Comparison of ENCODE assay signal across 8 cellular contexts in the genomic region with DNA sequence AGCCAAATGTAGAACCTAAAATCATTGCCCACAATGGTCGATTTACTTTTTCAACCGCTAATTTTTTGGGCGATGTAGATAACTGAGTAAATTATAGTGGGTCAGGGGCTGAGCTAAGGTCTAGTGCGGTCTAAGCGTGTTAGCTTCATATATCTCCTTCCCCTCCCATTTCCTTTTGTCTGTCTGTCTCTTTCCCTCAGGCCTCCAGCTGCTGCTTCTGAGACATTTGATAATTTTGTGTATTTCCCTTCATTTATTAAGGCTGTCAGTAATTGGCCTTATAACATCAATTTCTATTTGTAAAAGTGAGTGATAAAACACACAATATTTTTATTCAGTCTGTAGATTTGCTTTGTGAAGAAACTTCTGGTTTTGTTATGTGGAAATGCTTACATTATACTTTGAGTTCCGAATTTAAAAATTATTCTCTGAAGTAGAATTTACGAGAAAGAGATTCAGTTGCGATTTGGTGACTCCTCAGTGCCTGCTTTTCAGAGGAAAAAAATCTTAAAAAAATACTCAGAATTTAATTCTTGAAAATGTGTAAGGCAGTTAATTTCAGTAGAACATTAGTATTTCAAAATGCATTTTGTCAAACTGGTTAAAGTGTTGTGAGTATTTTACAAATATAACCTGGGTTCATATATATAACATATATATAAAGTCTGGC. TPM values are rescaled to one million over a fixed set of nuclear protein-coding genes. Genes with fewer than 3 reads are reported as not detected.
DNase-seq lines count a peak whose midpoint lies in the region; ATAC-seq, FAIRE-seq and TF ChIP-seq lines count a peak whose summit lies in the region.

No MANE protein-coding gene starts in this region.

- ATAC-seq in WTC11 (no peak), HG02884 (IDR thresholded peaks at IDR 0.05; ENCODE audit: unreplicated experiment) (no peak)

- H4K20me1 ChIP-seq in keratinocyte (ENCODE audit: control insufficient read depth, extremely low read depth, insufficient read depth, low read length): no peaks in the 10 kb centered on the region

- H3K9ac ChIP-seq in keratinocyte (ENCODE audit: control insufficient read depth, extremely low read depth, insufficient read depth, low read length): no peak overlapping the region

- no peaks in the 10 kb centered on the region for H3K9me3 ChIP-seq in keratinocyte (ENCODE audit: control insufficient read depth, low read depth, low read length)

- dilution Hi-C loops in keratinocyte (cut with MboI; ENCODE audit: extremely low pct_ligation_motif_present, low sequenced_read_pairs): no loop called here

- H3K4me2 ChIP-seq in keratinocyte (ENCODE audit: control insufficient read depth, extremely low read depth, insufficient read depth, low read depth, low read length): peak overlapping the region; percentile 63

- CTCF ChIA-PET in activated naive CD4-positive, alpha-beta T cell treated with anti-CD3 and anti-CD28 coated beads, Interleukin-2, amount 10 ng/mL, durations not matched to agents 7 days and 5 days (lab: Charles Lee): no interaction called here
- CTCF ChIA-PET in WTC11 (lab: Charles Lee): interaction anchor here (0.6 to 1.3 kb wide), 5 partner anchors 14 to 928 kb away, joined by 3 to 8 read pairs (median 3); no protein-coding TSS in a partner anchor

- no peaks in the 10 kb centered on the region for H3K4me1 ChIP-seq in keratinocyte (ENCODE audit: control insufficient read depth, extremely low read depth, insufficient read depth, low read length)

- no peak overlapping the region for H3K27ac ChIP-seq in keratinocyte (ENCODE audit: control insufficient read depth, insufficient read depth, low read length)

- H3K4me3 Mint-ChIP-seq in activated naive CD4-positive, alpha-beta T cell treated with anti-CD3 and anti-CD28 coated beads, Interleukin-2, amount 10 ng/mL, durations not matched to agents 7 days and 5 days: peak overlapping the region; percentile 77
- peak overlapping the region; percentile 65 for H3K4me3 Mint-ChIP-seq in WTC11
- H3K4me3 Mint-ChIP-seq in type B pancreatic cell: peak overlapping the region; percentile 83

- peak overlapping the region in 1 of 3 experiments; percentile 58 for H3K4me3 ChIP-seq in keratinocyte (ENCODE audit: control insufficient read depth in 2 of 3, extremely low read depth in 1 of 3, insufficient read depth in 2 of 3, low read depth in 1 of 3, low read length in 3 of 3)

- peaks cover 35% of the 10 kb centered on the region for H3K27me3 Mint-ChIP-seq in activated naive CD4-positive, alpha-beta T cell treated with anti-CD3 and anti-CD28 coated beads, Interleukin-2, amount 10 ng/mL, durations not matched to agents 7 days and 5 days
- H3K27me3 Mint-ChIP-seq in WTC11 (ENCODE audit: low read depth): peaks cover 20% of the 10 kb centered on the region
- peaks cover 25% of the 10 kb centered on the region for H3K27me3 Mint-ChIP-seq in type B pancreatic cell

- POLR2A ChIA-PET in WTC11 (lab: Charles Lee): interaction anchor here (1.0 kb wide), 1 partner anchor 12 kb away, joined by 7 read pairs; no protein-coding TSS in a partner anchor

- TF ChIP-seq CTCF in WTC11 (IDR thresholded peaks at IDR 0.05): no peak
- no peak for TF ChIP-seq CTCF in keratinocyte (optimal IDR thresholded peaks at IDR 0.05 in 1 of 3, IDR thresholded peaks at IDR 0.05 in 1 of 3, conservative IDR thresholded peaks at IDR 0.05 in 1 of 3; ENCODE audit: extremely low read depth in 1 of 3, insufficient read depth in 2 of 3, low read length in 3 of 3)
- no peak for TF ChIP-seq CTCF in type B pancreatic cell (conservative IDR thresholded peaks at IDR 0.05)

- H3K27ac Mint-ChIP-seq in activated naive CD4-positive, alpha-beta T cell treated with anti-CD3 and anti-CD28 coated beads, Interleukin-2, amount 10 ng/mL, durations not matched to agents 7 days and 5 days: no peak overlapping the region
- H3K27ac Mint-ChIP-seq in WTC11: no peak overlapping the region
- H3K27ac Mint-ChIP-seq in type B pancreatic cell: peak overlapping the region; percentile 69

- H3K9me1 ChIP-seq in keratinocyte (ENCODE audit: control insufficient read depth, extremely low read depth, insufficient read depth, low read length): no peaks in the 10 kb centered on the region

- H3K36me3 ChIP-seq in keratinocyte (ENCODE audit: control insufficient read depth in 2 of 2, extremely low read depth in 1 of 2, insufficient read depth in 2 of 2, low read length in 2 of 2): no peaks in the 10 kb centered on the region

- no peak for FAIRE-seq in keratinocyte (lab: Jason Lieb, UNC)

- H2AFZ ChIP-seq in keratinocyte (ENCODE audit: control insufficient read depth, low read length): no peak overlapping the region

- peaks cover 20% of the 10 kb centered on the region for H3K4me1 Mint-ChIP-seq in activated naive CD4-positive, alpha-beta T cell treated with anti-CD3 and anti-CD28 coated beads, Interleukin-2, amount 10 ng/mL, durations not matched to agents 7 days and 5 days
- H3K4me1 Mint-ChIP-seq in WTC11: peaks cover 18% of the 10 kb centered on the region
- H3K4me1 Mint-ChIP-seq in type B pancreatic cell (ENCODE audit: unreplicated experiment): no peaks in the 10 kb centered on the region

- H3K36me3 Mint-ChIP-seq in activated naive CD4-positive, alpha-beta T cell treated with anti-CD3 and anti-CD28 coated beads, Interleukin-2, amount 10 ng/mL, durations not matched to agents 7 days and 5 days: no peaks in the 10 kb centered on the region
- H3K36me3 Mint-ChIP-seq in WTC11: no peaks in the 10 kb centered on the region
- H3K36me3 Mint-ChIP-seq in type B pancreatic cell: no peaks in the 10 kb centered on the region

- no peaks in the 10 kb centered on the region for H3K9me3 Mint-ChIP-seq in activated naive CD4-positive, alpha-beta T cell treated with anti-CD3 and anti-CD28 coated beads, Interleukin-2, amount 10 ng/mL, durations not matched to agents 7 days and 5 days
- H3K9me3 Mint-ChIP-seq in WTC11: no peaks in the 10 kb centered on the region
- no peaks in the 10 kb centered on the region for H3K9me3 Mint-ChIP-seq in type B pancreatic cell

- no peaks in the 10 kb centered on the region for H3K79me2 ChIP-seq in keratinocyte (ENCODE audit: control insufficient read depth, insufficient read depth, low read length)

- DNase-seq in activated naive CD4-positive, alpha-beta T cell treated with anti-CD3 and anti-CD28 coated beads, Interleukin-2, amount 10 ng/mL, durations not matched to agents 7 days and 5 days: no peak
- no peak for DNase-seq in activated naive CD4-positive, alpha-beta T cell treated with Interleukin-2 at 50 U/mL for 16 hours
- DNase-seq in WTC11 (ENCODE audit: low spot score): no peak
- DNase-seq in keratinocyte (ENCODE audit: low read depth, low spot score): no peak
- DNase-seq in type B pancreatic cell (ENCODE audit: extremely low spot score, unreplicated experiment): no peak
- no peak for DNase-seq in NCI-H1436 (lab: John Stamatoyannopoulos, UW)
- no peak for DNase-seq in NCI-H2029 (lab: John Stamatoyannopoulos, UW)

- H3K27me3 ChIP-seq in keratinocyte (ENCODE audit: control insufficient read depth, extremely low read depth, insufficient read depth, low read length): peaks cover 26% of the 10 kb centered on the region

TF ChIP-seq in WTC11, 78 proteins besides CTCF, POLR2A, EP300 and RAD21:
- TF ChIP-seq MYBL2 (CRISPR knock-in tag; IDR thresholded peaks at IDR 0.05) (no peak), HMGA2 (CRISPR knock-in tag; IDR thresholded peaks at IDR 0.05) (no peak), ZNF138 (CRISPR knock-in tag; conservative IDR thresholded peaks at IDR 0.05) (no peak), FOXJ3 (CRISPR knock-in tag; IDR thresholded peaks at IDR 0.05; ENCODE audit: borderline replicate concordance) (no peak), ZNF263 (CRISPR knock-in tag; IDR thresholded peaks at IDR 0.05; ENCODE audit: low read depth) (no peak), FOXK1 (CRISPR knock-in tag; IDR thresholded peaks at IDR 0.05) (no peak), NFATC4 (CRISPR knock-in tag; IDR thresholded peaks at IDR 0.05) (no peak), NR2C2 (CRISPR knock-in tag; IDR thresholded peaks at IDR 0.05) (no peak), ZNF416 (CRISPR knock-in tag; IDR thresholded peaks at IDR 0.05) (no peak), SP1 (CRISPR knock-in tag; conservative IDR thresholded peaks at IDR 0.05) (no peak), CBFB (CRISPR knock-in tag; IDR thresholded peaks at IDR 0.05; ENCODE audit: low read depth) (no peak)

RNA-seq across cellular contexts. Expression of a gene that starts 1.4 kb away (rescaled TPM):
- total RNA-seq in WTC11 (2021): 3.5 to 5.4 TPM (median 5.2 TPM) in 3 replicates
- polyA plus RNA-seq in keratinocyte: 0.03 to 0.08 TPM (median 0.05 TPM) in 3 replicates
- polyA plus RNA-seq in keratinocyte (2011; ENCODE audit: low read depth): 0.60 TPM
- 0.04 and 0.06 TPM in 2 replicates for polyA plus RNA-seq in keratinocyte (2011; cell fraction: cytosol; rRNA removed)
- polyA plus RNA-seq in keratinocyte (2011; cell fraction: nucleus; rRNA removed): 0.07 and 0.10 TPM in 2 replicates
- 0.11 and 0.51 TPM in 2 replicates for polyA plus RNA-seq in keratinocyte (2012; ENCODE audit: low replicate concordance)
- 0.13 TPM in 2 of 3 replicates, not detected in the other for polyA minus RNA-seq in keratinocyte
- polyA minus RNA-seq in keratinocyte (2011; cell fraction: cytosol; rRNA and poly(A)+ RNA removed): not detected
- polyA minus RNA-seq in keratinocyte (2011; cell fraction: nucleus; rRNA and poly(A)+ RNA removed): 0.11 and 0.16 TPM in 2 replicates
- total RNA-seq in type B pancreatic cell (ENCODE audit: low replicate concordance): 2.1 and 4.0 TPM in 2 replicates
